Comparison of ENCODE assay signal across 18 cellular contexts in genomic region chr17:9259419-9259818, GRCh38.
DNase-seq lines count a peak whose midpoint lies in the region; ATAC-seq, FAIRE-seq and TF ChIP-seq lines count a peak whose summit lies in the region.
"Had no signal": no experiment of that assay in that cellular context is flagged by ENCODE, and none has a peak within 500 bp of the region (broad histone marks: within the 10 kb centered on the region; RNA-seq: fewer than 3 reads in every experiment).

No MANE protein-coding gene starts in this region.

- H3K79me2 ChIP-seq in HepG2 (ENCODE audit: insufficient read depth, low read length) = no peaks in the 10 kb centered on the region

- peak; percentile 21 for FAIRE-seq in HepG2 (lab: Jason Lieb, UNC)

- H3K4me3 ChIP-seq in HepG2 (replicated peaks in 1 of 3; ENCODE audit: insufficient read depth in 1 of 3, low read depth in 2 of 3, low read length in 3 of 3) = 0 out of 6 replicates have a peak overlapping the region, but pooled peaks of 1 of the 3 experiments have one; percentile 0
- H3K4me3 ChIP-seq in psoas muscle = no peak overlapping the region

- WGBS in HepG2 (ENCODE audit: low lambda C conversion rate) = 12% methylated on average over 10 of the region's 10 CpGs
- 14 to 24% (median 23%) methylated on average over 10 of the region's 10 CpGs for WGBS in psoas muscle, 3 donors

- no peak for TF ChIP-seq RAD21 in HepG2 (CRISPR knock-in tag; IDR thresholded peaks at IDR 0.05)

- H3K27ac ChIP-seq in HepG2 (ENCODE audit: extremely low read length, insufficient read depth, low read length) (no peak overlapping the region), psoas muscle (no peak overlapping the region)

- H3K9me3 ChIP-seq in HepG2 (ENCODE audit: low read length) = no peaks in the 10 kb centered on the region
- peaks cover 3% of the 10 kb centered on the region for H3K9me3 ChIP-seq in psoas muscle

- H4K20me1 ChIP-seq in HepG2 (ENCODE audit: insufficient read depth, low read length) = no peaks in the 10 kb centered on the region

- TF ChIP-seq EP300 in HepG2 (IDR thresholded peaks at IDR 0.05; ENCODE audit: low read depth in 2 of 2, low read length in 2 of 2) (no peak), HepG2 (CRISPR knock-in tag; IDR thresholded peaks at IDR 0.05; ENCODE audit: borderline replicate concordance) (no peak)

- no peaks in the 10 kb centered on the region for H3K36me3 ChIP-seq in HepG2 (replicated peaks in 1 of 2; ENCODE audit: control insufficient read depth in 1 of 2, insufficient read depth in 2 of 2, low read length in 2 of 2)
- H3K36me3 ChIP-seq in psoas muscle (ENCODE audit: insufficient read depth in 1 of 2, low read depth in 1 of 2) = no peaks in the 10 kb centered on the region

- no peak overlapping the region for H3K9ac ChIP-seq in HepG2 (ENCODE audit: insufficient read depth, low read depth, low read length)

- BruUV-seq in HepG2 (replicated peaks; lab: Mats Ljungman, UMichigan) = no TSS peak

- POLR2A ChIA-PET in HepG2 (lab: Yijun Ruan, JAX) = no interaction called here

- ATAC-seq in HepG2 (peak; percentile 79), psoas muscle (peak; percentile 65 to 93 (median 82)), GM19455 (IDR thresholded peaks at IDR 0.05; ENCODE audit: unreplicated experiment) (no peak), HG02678 (IDR thresholded peaks at IDR 0.05; ENCODE audit: unreplicated experiment) (no peak)
- ATAC-seq: effector memory CD8-positive, alpha-beta T cell; stimulated activated effector memory CD8-positive, alpha-beta T cell treated with anti-CD3 and anti-CD28 coated beads, Interleukin-12 subunit alpha, Interleukin-12 subunit beta, amount 100 ng/mL, for 72 hours had no signal

- CTCF ChIA-PET in HepG2 (lab: Yijun Ruan, JAX; ENCODE audit: low intra/inter-chr PET ratio, low total read pairs) = no interaction called here

- in situ Hi-C loops in HepG2 (cut with HindIII; ENCODE audit: extremely low pct_ligation_motif_present, low pct_unique_long_range_greater_than_20kb) = no loop called here

- peak; percentile 33 to 60 for DNase-seq in SHP77 (lab: John Stamatoyannopoulos, UW)
- peak; percentile 79 to 89 for DNase-seq in dermis microvascular lymphatic vessel endothelial cell (ENCODE audit: low read depth in 2 of 2)
- DNase-seq in HepG2 (ENCODE audit: low spot score) = peak; percentile 35
- DNase-seq in psoas muscle = no peak
- no peak for DNase-seq in NCI-H2107 treated with DMSO at 0.1 percent for 48 hours (lab: John Stamatoyannopoulos, UW; ENCODE audit: unreplicated experiment)
- DNase-seq: activated CD4-positive, alpha-beta T cell treated with anti-CD3 and anti-CD28 coated beads, Interleukin-2, amount 10 ng/mL, durations not matched to agents 24 days and 14 days; activated effector memory CD4-positive, alpha-beta T cell treated with anti-CD3 and anti-CD28 coated beads, Interleukin-2, amount 50 U/mL, for 16 hours; DND-41; effector memory CD8-positive, alpha-beta T cell; glutamatergic neuron; HCEC 1CT; NCI-H1694 treated with DMSO at 0.1 percent for 48 hours; NCI-H446; retina; SW 1271 had no signal

- TF ChIP-seq CTCF in HepG2 (CRISPR knock-in tag; IDR thresholded peaks at IDR 0.05) (no peak), psoas muscle (IDR thresholded peaks at IDR 0.05) (no peak)

- H3K4me1 ChIP-seq in HepG2 (ENCODE audit: insufficient read depth, low read length) (peaks cover 43% of the 10 kb centered on the region), psoas muscle (peaks cover 3% of the 10 kb centered on the region)

- H3K27me3 ChIP-seq in HepG2 (ENCODE audit: control insufficient read depth in 1 of 2, insufficient read depth in 2 of 2, low read length in 2 of 2) = no peaks in the 10 kb centered on the region
- H3K27me3 ChIP-seq in psoas muscle (ENCODE audit: insufficient read depth in 3 of 3, low read length in 2 of 3) = no peaks in the 10 kb centered on the region

- intact Hi-C loops in HepG2 (cut with micrococcal nuclease; ENCODE audit: unreplicated experiment) = no loop called here
- intact Hi-C loops in psoas muscle (cut with DNase I) = no loop called here

- peak overlapping the region; percentile 48 for H3K4me2 ChIP-seq in HepG2 (ENCODE audit: low read depth, low read length)

- TF ChIP-seq POLR2A in HepG2 (IDR thresholded peaks at IDR 0.05; ENCODE audit: insufficient read depth in 1 of 2, low read depth in 2 of 2, low read length in 2 of 2) = no peak

- no peak overlapping the region for H2AFZ ChIP-seq in HepG2 (ENCODE audit: low read length)

TF ChIP-seq in HepG2, 621 proteins besides CTCF, POLR2A, EP300 and RAD21 (continues in another document):
- TF ChIP-seq HDAC6 (IDR thresholded peaks at IDR 0.05; ENCODE audit: low read depth, low read length) (no peak), ZNF567 (CRISPR knock-in tag; IDR thresholded peaks at IDR 0.05; ENCODE audit: borderline replicate concordance) (no peak), NR2F6 (IDR thresholded peaks at IDR 0.05) (0 out of 2 replicates have a peak, but pooled peaks have one; percentile 22), NR2F6 (CRISPR knock-in tag; IDR thresholded peaks at IDR 0.05) (peak; percentile 39; the same call in 1 of the 2 replicates), ZNF335 (CRISPR knock-in tag; IDR thresholded peaks at IDR 0.05) (no peak), IKZF1 (IDR thresholded peaks at IDR 0.05) (no peak), AGO2 (optimal IDR thresholded peaks at IDR 0.05; ENCODE audit: low read depth, low read length) (no peak), ZNF432 (CRISPR knock-in tag; IDR thresholded peaks at IDR 0.05; ENCODE audit: borderline replicate concordance) (no peak), FUBP1 (CRISPR knock-in tag; IDR thresholded peaks at IDR 0.05; ENCODE audit: borderline replicate concordance) (no peak), TBP (CRISPR knock-in tag; IDR thresholded peaks at IDR 0.05) (no peak), ARID2 (CRISPR knock-in tag; IDR thresholded peaks at IDR 0.05; ENCODE audit: borderline replicate concordance) (no peak), TCF12 (IDR thresholded peaks at IDR 0.05) (no peak), TCF12 (CRISPR knock-in tag; IDR thresholded peaks at IDR 0.05) (no peak), ZNF292 (CRISPR knock-in tag; IDR thresholded peaks at IDR 0.05; ENCODE audit: borderline replicate concordance, low read depth) (0 out of 2 replicates have a peak, but pooled peaks have one; percentile 27), ZBTB38 (CRISPR knock-in tag; IDR thresholded peaks at IDR 0.05) (peak; percentile 67), CAMTA2 (CRISPR knock-in tag; IDR thresholded peaks at IDR 0.05; ENCODE audit: borderline replicate concordance) (no peak)
- TF ChIP-seq, protein P1, sequence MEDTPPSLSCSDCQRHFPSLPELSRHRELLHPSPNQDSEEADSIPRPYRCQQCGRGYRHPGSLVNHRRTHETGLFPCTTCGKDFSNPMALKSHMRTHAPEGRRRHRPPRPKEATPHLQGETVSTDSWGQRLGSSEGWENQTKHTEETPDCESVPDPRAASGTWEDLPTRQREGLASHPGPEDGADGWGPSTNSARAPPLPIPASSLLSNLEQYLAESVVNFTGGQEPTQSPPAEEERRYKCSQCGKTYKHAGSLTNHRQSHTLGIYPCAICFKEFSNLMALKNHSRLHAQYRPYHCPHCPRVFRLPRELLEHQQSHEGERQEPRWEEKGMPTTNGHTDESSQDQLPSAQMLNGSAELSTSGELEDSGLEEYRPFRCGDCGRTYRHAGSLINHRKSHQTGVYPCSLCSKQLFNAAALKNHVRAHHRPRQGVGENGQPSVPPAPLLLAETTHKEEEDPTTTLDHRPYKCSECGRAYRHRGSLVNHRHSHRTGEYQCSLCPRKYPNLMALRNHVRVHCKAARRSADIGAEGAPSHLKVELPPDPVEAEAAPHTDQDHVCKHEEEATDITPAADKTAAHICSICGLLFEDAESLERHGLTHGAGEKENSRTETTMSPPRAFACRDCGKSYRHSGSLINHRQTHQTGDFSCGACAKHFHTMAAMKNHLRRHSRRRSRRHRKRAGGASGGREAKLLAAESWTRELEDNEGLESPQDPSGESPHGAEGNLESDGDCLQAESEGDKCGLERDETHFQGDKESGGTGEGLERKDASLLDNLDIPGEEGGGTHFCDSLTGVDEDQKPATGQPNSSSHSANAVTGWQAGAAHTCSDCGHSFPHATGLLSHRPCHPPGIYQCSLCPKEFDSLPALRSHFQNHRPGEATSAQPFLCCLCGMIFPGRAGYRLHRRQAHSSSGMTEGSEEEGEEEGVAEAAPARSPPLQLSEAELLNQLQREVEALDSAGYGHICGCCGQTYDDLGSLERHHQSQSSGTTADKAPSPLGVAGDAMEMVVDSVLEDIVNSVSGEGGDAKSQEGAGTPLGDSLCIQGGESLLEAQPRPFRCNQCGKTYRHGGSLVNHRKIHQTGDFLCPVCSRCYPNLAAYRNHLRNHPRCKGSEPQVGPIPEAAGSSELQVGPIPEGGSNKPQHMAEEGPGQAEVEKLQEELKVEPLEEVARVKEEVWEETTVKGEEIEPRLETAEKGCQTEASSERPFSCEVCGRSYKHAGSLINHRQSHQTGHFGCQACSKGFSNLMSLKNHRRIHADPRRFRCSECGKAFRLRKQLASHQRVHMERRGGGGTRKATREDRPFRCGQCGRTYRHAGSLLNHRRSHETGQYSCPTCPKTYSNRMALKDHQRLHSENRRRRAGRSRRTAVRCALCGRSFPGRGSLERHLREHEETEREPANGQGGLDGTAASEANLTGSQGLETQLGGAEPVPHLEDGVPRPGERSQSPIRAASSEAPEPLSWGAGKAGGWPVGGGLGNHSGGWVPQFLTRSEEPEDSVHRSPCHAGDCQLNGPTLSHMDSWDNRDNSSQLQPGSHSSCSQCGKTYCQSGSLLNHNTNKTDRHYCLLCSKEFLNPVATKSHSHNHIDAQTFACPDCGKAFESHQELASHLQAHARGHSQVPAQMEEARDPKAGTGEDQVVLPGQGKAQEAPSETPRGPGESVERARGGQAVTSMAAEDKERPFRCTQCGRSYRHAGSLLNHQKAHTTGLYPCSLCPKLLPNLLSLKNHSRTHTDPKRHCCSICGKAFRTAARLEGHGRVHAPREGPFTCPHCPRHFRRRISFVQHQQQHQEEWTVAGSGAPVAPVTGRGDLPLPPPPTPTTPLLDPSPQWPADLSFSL (CRISPR knock-in tag; IDR thresholded peaks at IDR 0.05) = no peak

Comparison
In these comparisons a context has a peak if more than half of its experiments do, and no peak if none do; other contexts are left out.
1. DNase-seq: peak in SHP77 (2 of 2), dermis microvascular lymphatic vessel endothelial cell (2 of 2) and HepG2 (single experiment); none in psoas muscle (0 of 2) and NCI-H2107 treated with DMSO at 0.1 percent for 48 hours (single experiment).
2. ATAC-seq: peak in HepG2 (single experiment) and psoas muscle (4 of 4); none in GM19455 (single experiment) and HG02678 (single experiment).